ENCODE assay signal across 18 cellular contexts in genomic region chr7:79619216-79619615, GRCh38.
A peak's percentile ranks its signal among the peaks of the same experiment; 100 is the strongest.
DNase-seq lines count a peak whose midpoint lies in the region; ATAC-seq, FAIRE-seq and TF ChIP-seq lines count a peak whose summit lies in the region.
"Had no signal": no experiment of that assay in that cellular context is flagged by ENCODE, and none has a peak within 500 bp of the region (broad histone marks: within the 10 kb centered on the region; RNA-seq: fewer than 3 reads in every experiment).

No MANE protein-coding gene starts in this region.

- peak overlapping the region; percentile 99 for H3K27ac Mint-ChIP-seq in endothelial cell (ENCODE audit: unreplicated experiment)
- H3K27ac Mint-ChIP-seq in T-helper 2 cell treated with Interferon-gamma antibody and Interleukin-4, amounts not matched to agents 5 μg/mL and 100 μg/mL, for 36 hours: no peak overlapping the region
- H3K27ac Mint-ChIP-seq in natural killer cell treated with Interleukin-12 subunit alpha and Interleukin-12 subunit beta and Interleukin-15 and Interleukin-18, amount 100 ng/mL, for 72 hours: no peak overlapping the region
- no peak overlapping the region for H3K27ac Mint-ChIP-seq in activated CD4-positive, alpha-beta T cell treated with anti-CD3 and anti-CD28 coated beads for 36 hours
- H3K27ac Mint-ChIP-seq: CD4-positive, CD25-positive, alpha-beta regulatory T cell had no signal

- no peaks in the 10 kb centered on the region for H3K9me3 Mint-ChIP-seq in endothelial cell (ENCODE audit: unreplicated experiment)
- no peaks in the 10 kb centered on the region for H3K9me3 Mint-ChIP-seq in T-helper 2 cell treated with Interferon-gamma antibody and Interleukin-4, amounts not matched to agents 5 μg/mL and 100 μg/mL, for 36 hours
- peaks cover 19% of the 10 kb centered on the region for H3K9me3 Mint-ChIP-seq in natural killer cell treated with Interleukin-12 subunit alpha and Interleukin-12 subunit beta and Interleukin-15 and Interleukin-18, amount 100 ng/mL, for 72 hours
- no peaks in the 10 kb centered on the region for H3K9me3 Mint-ChIP-seq in activated CD4-positive, alpha-beta T cell treated with anti-CD3 and anti-CD28 coated beads for 36 hours (ENCODE audit: low read depth)

- no peaks in the 10 kb centered on the region for H3K79me2 ChIP-seq in SK-N-SH (ENCODE audit: insufficient read depth)

- no peaks in the 10 kb centered on the region for H4K20me1 ChIP-seq in SK-N-SH (ENCODE audit: insufficient read depth)
- H4K20me1 ChIP-seq: BLaER1 had no signal

- no peak overlapping the region for H3K9ac ChIP-seq in SK-N-SH
- H3K9ac ChIP-seq: BLaER1, GM23248 had no signal

- H3K36me3 ChIP-seq in SK-N-SH (replicated peaks in 1 of 2; ENCODE audit: control insufficient read depth in 1 of 2, insufficient read depth in 2 of 2, low read length in 1 of 2): no peaks in the 10 kb centered on the region
- H3K36me3 ChIP-seq: BLaER1 had no signal

- intact Hi-C loops in activated CD4-positive, alpha-beta T cell treated with anti-CD3 and anti-CD28 coated beads for 36 hours (cut with DNase I, micrococcal nuclease): no loop called here

- H3K27ac ChIP-seq in SK-N-SH (ENCODE audit: low read depth in 2 of 2, low read length in 1 of 2): no peak overlapping the region
- H3K27ac ChIP-seq: 22Rv1, BLaER1, GM23248 had no signal

- POLR2A ChIA-PET in SK-N-SH (lab: Yijun Ruan, JAX): no interaction called here
- POLR2A ChIA-PET in activated CD4-positive, alpha-beta T cell treated with anti-CD3 and anti-CD28 coated beads for 36 hours (lab: Charles Lee): no interaction called here

- WGBS in SK-N-SH (ENCODE audit: low lambda C conversion rate): 92% methylated on average over 3 of the region's 3 CpGs

- H3K9me2 ChIP-seq in SK-N-SH: no peaks in the 10 kb centered on the region

- no peak for ATAC-seq in SK-N-SH treated with all-trans-retinoic acid at 6 μM for 48 hours
- no peak for ATAC-seq in natural killer cell treated with Interleukin-12 subunit alpha and Interleukin-12 subunit beta and Interleukin-15 and Interleukin-18, amount 100 ng/mL, for 72 hours
- ATAC-seq in activated CD4-positive, alpha-beta T cell treated with anti-CD3 and anti-CD28 coated beads for 36 hours: no peak
- ATAC-seq: GM12878 had no signal

- no peak overlapping the region for H3K4me2 ChIP-seq in SK-N-SH
- H3K4me2 ChIP-seq: BLaER1 had no signal

- no peaks in the 10 kb centered on the region; a peak in 1 of 4 replicates for H3K4me1 ChIP-seq in SK-N-SH (ENCODE audit: control insufficient read depth in 1 of 2, insufficient read depth in 2 of 2, low read depth in 1 of 2, low read length in 1 of 2)
- H3K4me1 ChIP-seq: BLaER1 had no signal

- H3K27me3 ChIP-seq in SK-N-SH (ENCODE audit: insufficient read depth): no peaks in the 10 kb centered on the region
- H3K27me3 ChIP-seq: BLaER1 had no signal

- H3K27me3 Mint-ChIP-seq in endothelial cell (ENCODE audit: unreplicated experiment): no peaks in the 10 kb centered on the region
- H3K27me3 Mint-ChIP-seq in T-helper 2 cell treated with Interferon-gamma antibody and Interleukin-4, amounts not matched to agents 5 μg/mL and 100 μg/mL, for 36 hours (ENCODE audit: low read depth): no peaks in the 10 kb centered on the region
- no peaks in the 10 kb centered on the region for H3K27me3 Mint-ChIP-seq in natural killer cell treated with Interleukin-12 subunit alpha and Interleukin-12 subunit beta and Interleukin-15 and Interleukin-18, amount 100 ng/mL, for 72 hours
- H3K27me3 Mint-ChIP-seq in activated CD4-positive, alpha-beta T cell treated with anti-CD3 and anti-CD28 coated beads for 36 hours: no peaks in the 10 kb centered on the region
- H3K27me3 Mint-ChIP-seq: CD4-positive, CD25-positive, alpha-beta regulatory T cell had no signal

- H3K36me3 Mint-ChIP-seq in endothelial cell (ENCODE audit: low read depth, unreplicated experiment): peaks cover 3% of the 10 kb centered on the region
- no peaks in the 10 kb centered on the region for H3K36me3 Mint-ChIP-seq in T-helper 2 cell treated with Interferon-gamma antibody and Interleukin-4, amounts not matched to agents 5 μg/mL and 100 μg/mL, for 36 hours (ENCODE audit: low read depth)
- no peaks in the 10 kb centered on the region for H3K36me3 Mint-ChIP-seq in natural killer cell treated with Interleukin-12 subunit alpha and Interleukin-12 subunit beta and Interleukin-15 and Interleukin-18, amount 100 ng/mL, for 72 hours
- no peaks in the 10 kb centered on the region for H3K36me3 Mint-ChIP-seq in activated CD4-positive, alpha-beta T cell treated with anti-CD3 and anti-CD28 coated beads for 36 hours (ENCODE audit: low read depth)
- H3K36me3 Mint-ChIP-seq: CD4-positive, CD25-positive, alpha-beta regulatory T cell had no signal

- H3K4me3 Mint-ChIP-seq in endothelial cell (ENCODE audit: unreplicated experiment): peak overlapping the region; percentile 12
- no peak overlapping the region for H3K4me3 Mint-ChIP-seq in T-helper 2 cell treated with Interferon-gamma antibody and Interleukin-4, amounts not matched to agents 5 μg/mL and 100 μg/mL, for 36 hours
- no peak overlapping the region for H3K4me3 Mint-ChIP-seq in natural killer cell treated with Interleukin-12 subunit alpha and Interleukin-12 subunit beta and Interleukin-15 and Interleukin-18, amount 100 ng/mL, for 72 hours
- no peak overlapping the region for H3K4me3 Mint-ChIP-seq in activated CD4-positive, alpha-beta T cell treated with anti-CD3 and anti-CD28 coated beads for 36 hours
- H3K4me3 Mint-ChIP-seq: CD4-positive, CD25-positive, alpha-beta regulatory T cell had no signal

- H2AFZ ChIP-seq in SK-N-SH (ENCODE audit: low read depth): peak overlapping the region; percentile 25; the same call in 1 of the 2 replicates
- H2AFZ ChIP-seq: GM23248 had no signal

- TF ChIP-seq CTCF in SK-N-SH (IDR thresholded peaks at IDR 0.05): no peak
- TF ChIP-seq CTCF in endothelial cell (IDR thresholded peaks at IDR 0.05; ENCODE audit: unreplicated experiment): no peak

- no peak for DNase-seq in SK-N-SH
- peak; percentile 17 for DNase-seq in M059J (ENCODE audit: low read depth)
- DNase-seq in endothelial cell (ENCODE audit: low spot score): no peak
- no peak for DNase-seq in urothelium cell line (ENCODE audit: low spot score)
- DNase-seq in T-helper 2 cell treated with Interferon-gamma antibody and Interleukin-4, amounts not matched to agents 5 μg/mL and 100 μg/mL, for 36 hours (ENCODE audit: low spot score): no peak
- DNase-seq in natural killer cell treated with Interleukin-12 subunit alpha and Interleukin-12 subunit beta and Interleukin-15 and Interleukin-18, amount 100 ng/mL, for 72 hours (ENCODE audit: low spot score): no peak
- no peak for DNase-seq in activated CD4-positive, alpha-beta T cell treated with anti-CD3 and anti-CD28 coated beads for 36 hours
- DNase-seq: AML-193; Calu3; CD4-positive, CD25-positive, alpha-beta regulatory T cell; DMS 273 treated with DMSO at 0.1 percent for 48 hours; GM23248; H7 had no signal

- H3K9me3 ChIP-seq in SK-N-SH: no peaks in the 10 kb centered on the region; the same call in 1 of the 2 replicates

- no peak for TF ChIP-seq RAD21 in SK-N-SH (IDR thresholded peaks at IDR 0.05; ENCODE audit: low read length)

- CTCF ChIA-PET in SK-N-SH (lab: Yijun Ruan, JAX): interaction anchor here (0.6 to 0.7 kb wide), 2 partner anchors 10 to 354 kb away, joined by 3 read pairs; no protein-coding TSS in a partner anchor
- CTCF ChIA-PET in activated CD4-positive, alpha-beta T cell treated with anti-CD3 and anti-CD28 coated beads for 36 hours (lab: Charles Lee): interaction anchor here (0.7 kb wide), 1 partner anchor 59 kb away, joined by 3 read pairs; no protein-coding TSS in a partner anchor

- H3K4me1 Mint-ChIP-seq in endothelial cell (ENCODE audit: unreplicated experiment): peaks cover 37% of the 10 kb centered on the region
- H3K4me1 Mint-ChIP-seq in T-helper 2 cell treated with Interferon-gamma antibody and Interleukin-4, amounts not matched to agents 5 μg/mL and 100 μg/mL, for 36 hours (ENCODE audit: low read depth): no peaks in the 10 kb centered on the region
- no peaks in the 10 kb centered on the region for H3K4me1 Mint-ChIP-seq in natural killer cell treated with Interleukin-12 subunit alpha and Interleukin-12 subunit beta and Interleukin-15 and Interleukin-18, amount 100 ng/mL, for 72 hours (ENCODE audit: low read depth in 2 of 2)
- H3K4me1 Mint-ChIP-seq in activated CD4-positive, alpha-beta T cell treated with anti-CD3 and anti-CD28 coated beads for 36 hours: no peaks in the 10 kb centered on the region
- H3K4me1 Mint-ChIP-seq: CD4-positive, CD25-positive, alpha-beta regulatory T cell had no signal

- no peak for TF ChIP-seq EP300 in SK-N-SH (IDR thresholded peaks at IDR 0.05; ENCODE audit: borderline replicate concordance in 1 of 2, low read depth in 1 of 2, low read length in 1 of 2)

- H3K4me3 ChIP-seq in SK-N-SH (ENCODE audit: low read depth in 2 of 2, low read length in 1 of 2): no peak overlapping the region
- H3K4me3 ChIP-seq: BLaER1, GM12878, GM23248 had no signal

- H3F3A ChIP-seq in SK-N-SH (replicated peaks; ENCODE audit: insufficient read depth): peaks cover 7% of the 10 kb centered on the region

- peak; percentile 37 for FAIRE-seq in urothelium cell line (lab: Jason Lieb, UNC)
- FAIRE-seq: GM12878, GM18507 had no signal

TF ChIP-seq in SK-N-SH, 30 proteins besides CTCF, POLR2A, EP300 and RAD21:
- no peak for TF ChIP-seq NRF1 (IDR thresholded peaks at IDR 0.05; ENCODE audit: low read depth, low read length)
- no peak for TF ChIP-seq RXRA (IDR thresholded peaks at IDR 0.05; ENCODE audit: borderline replicate concordance, low read depth)
- TF ChIP-seq IRF3 (IDR thresholded peaks at IDR 0.05; ENCODE audit: low read depth, low read length): no peak

TF ChIP-seq in SK-N-SH treated with all-trans-retinoic acid at 6 μM for 48 hours, 23 proteins besides CTCF, POLR2A, EP300 and RAD21 (continues in another document):
- TF ChIP-seq ARNTL (CRISPR knock-in tag; IDR thresholded peaks at IDR 0.05; ENCODE audit: borderline replicate concordance, low read depth): no peak
- no peak for TF ChIP-seq ESRRG (CRISPR knock-in tag; IDR thresholded peaks at IDR 0.05)
- TF ChIP-seq OSR1 (CRISPR knock-in tag; IDR thresholded peaks at IDR 0.05): no peak
- no peak for TF ChIP-seq ZFP3 (CRISPR knock-in tag; IDR thresholded peaks at IDR 0.05)
- no peak for TF ChIP-seq ZNF70 (CRISPR knock-in tag; IDR thresholded peaks at IDR 0.05)
- TF ChIP-seq ISL1 (CRISPR knock-in tag; IDR thresholded peaks at IDR 0.05): no peak
- no peak for TF ChIP-seq CSRNP3 (CRISPR knock-in tag; IDR thresholded peaks at IDR 0.05)
